ENCODE assay signal across 1 cellular context in the genomic region with DNA sequence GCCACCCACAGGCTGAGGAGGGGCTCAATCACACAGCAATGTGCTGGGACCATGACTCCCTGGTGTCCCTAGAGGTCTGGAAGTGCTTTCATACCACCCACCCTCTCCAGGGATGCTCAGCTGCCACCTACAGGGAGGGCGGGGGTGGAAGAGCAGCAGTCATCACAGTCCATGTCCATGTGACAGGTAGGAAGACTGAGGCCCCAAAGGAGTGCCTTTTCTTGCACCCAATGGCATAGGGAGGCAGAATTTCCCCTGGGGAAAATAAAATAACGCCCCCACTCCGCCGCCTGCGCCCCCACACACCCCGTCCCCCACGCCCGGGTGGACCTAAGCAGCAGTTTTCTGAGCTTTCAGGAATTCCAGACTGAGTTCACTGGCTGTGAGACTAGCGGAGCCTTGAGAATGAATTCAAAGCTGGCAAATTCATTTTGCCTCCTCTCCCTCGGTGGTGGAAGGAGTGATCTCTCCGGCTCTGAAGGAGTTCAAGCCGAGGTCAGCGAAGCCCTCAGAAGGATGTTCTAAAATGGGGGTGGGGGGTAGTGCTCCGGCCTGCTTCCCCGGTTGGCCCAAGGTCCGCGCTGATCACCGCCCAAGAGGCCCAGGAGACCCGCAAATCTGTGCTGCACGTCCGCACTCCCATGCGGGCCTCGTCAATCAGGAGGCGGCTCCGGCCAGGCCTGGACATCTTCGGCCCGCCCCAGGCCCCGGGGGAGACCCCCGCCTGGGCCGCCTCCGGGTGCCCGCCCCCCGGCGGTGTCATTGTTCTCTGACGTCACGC.
TF ChIP-seq lines count a peak whose summit lies in the region.

No MANE protein-coding gene starts in this region.

TF ChIP-seq in HepG2, 621 proteins besides CTCF, POLR2A, EP300 and RAD21 (continues in another document):
- TF ChIP-seq ZBTB7A (CRISPR knock-in tag; IDR thresholded peaks at IDR 0.05) (0 out of 2 replicates have a peak, but pooled peaks have one; percentile 65), SOX6 (IDR thresholded peaks at IDR 0.05) (no peak), SOX6 (CRISPR knock-in tag; IDR thresholded peaks at IDR 0.05) (0 out of 2 replicates have a peak, but pooled peaks have one; percentile 14), MZF1 (CRISPR knock-in tag; IDR thresholded peaks at IDR 0.05; ENCODE audit: borderline replicate concordance) (no peak), HDAC2 (CRISPR knock-in tag; IDR thresholded peaks at IDR 0.05) (peak; percentile 77), KDM1A (CRISPR knock-in tag; IDR thresholded peaks at IDR 0.05) (peak; percentile 98), FOSL2 (CRISPR knock-in tag; IDR thresholded peaks at IDR 0.05) (peak; percentile 50), MXD4 (CRISPR knock-in tag; IDR thresholded peaks at IDR 0.05) (no peak), GZF1 (CRISPR knock-in tag; IDR thresholded peaks at IDR 0.05) (no peak), RAD51 (IDR thresholded peaks at IDR 0.05; ENCODE audit: borderline replicate concordance) (no peak), ZFAT (CRISPR knock-in tag; conservative IDR thresholded peaks at IDR 0.05) (no peak), EZH2 (conservative IDR thresholded peaks at IDR 0.05; ENCODE audit: low read depth, low read length) (no peak), SOX13 (IDR thresholded peaks at IDR 0.05) (no peak), SOX13 (CRISPR knock-in tag; conservative IDR thresholded peaks at IDR 0.05 in 1 of 2, IDR thresholded peaks at IDR 0.05 in 1 of 2) (peak in 1 of 2 experiments; percentile 33; a peak in 2 of 4 replicates), ETV5 (CRISPR knock-in tag; IDR thresholded peaks at IDR 0.05; ENCODE audit: borderline replicate concordance) (peak; percentile 25; the same call in 1 of the 2 replicates), RXRA (CRISPR knock-in tag; IDR thresholded peaks at IDR 0.05) (no peak; the same call in none of the 2 replicates), ZFY (CRISPR knock-in tag; IDR thresholded peaks at IDR 0.05) (peak; percentile 58; the same call in 1 of the 2 replicates)
- TF ChIP-seq, protein P1, sequence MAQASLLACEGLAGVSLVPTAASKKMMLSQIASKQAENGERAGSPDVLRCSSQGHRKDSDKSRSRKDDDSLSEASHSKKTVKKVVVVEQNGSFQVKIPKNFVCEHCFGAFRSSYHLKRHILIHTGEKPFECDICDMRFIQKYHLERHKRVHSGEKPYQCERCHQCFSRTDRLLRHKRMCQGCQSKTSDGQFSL (CRISPR knock-in tag; IDR thresholded peaks at IDR 0.05), result peak; percentile 53; the same call in 1 of the 2 replicates
- TF ChIP-seq, protein P2, sequence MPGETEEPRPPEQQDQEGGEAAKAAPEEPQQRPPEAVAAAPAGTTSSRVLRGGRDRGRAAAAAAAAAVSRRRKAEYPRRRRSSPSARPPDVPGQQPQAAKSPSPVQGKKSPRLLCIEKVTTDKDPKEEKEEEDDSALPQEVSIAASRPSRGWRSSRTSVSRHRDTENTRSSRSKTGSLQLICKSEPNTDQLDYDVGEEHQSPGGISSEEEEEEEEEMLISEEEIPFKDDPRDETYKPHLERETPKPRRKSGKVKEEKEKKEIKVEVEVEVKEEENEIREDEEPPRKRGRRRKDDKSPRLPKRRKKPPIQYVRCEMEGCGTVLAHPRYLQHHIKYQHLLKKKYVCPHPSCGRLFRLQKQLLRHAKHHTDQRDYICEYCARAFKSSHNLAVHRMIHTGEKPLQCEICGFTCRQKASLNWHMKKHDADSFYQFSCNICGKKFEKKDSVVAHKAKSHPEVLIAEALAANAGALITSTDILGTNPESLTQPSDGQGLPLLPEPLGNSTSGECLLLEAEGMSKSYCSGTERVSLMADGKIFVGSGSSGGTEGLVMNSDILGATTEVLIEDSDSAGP (CRISPR knock-in tag; IDR thresholded peaks at IDR 0.05; ENCODE audit: borderline replicate concordance), result 0 out of 2 replicates have a peak, but pooled peaks have one; percentile 34
- TF ChIP-seq, protein P3, sequence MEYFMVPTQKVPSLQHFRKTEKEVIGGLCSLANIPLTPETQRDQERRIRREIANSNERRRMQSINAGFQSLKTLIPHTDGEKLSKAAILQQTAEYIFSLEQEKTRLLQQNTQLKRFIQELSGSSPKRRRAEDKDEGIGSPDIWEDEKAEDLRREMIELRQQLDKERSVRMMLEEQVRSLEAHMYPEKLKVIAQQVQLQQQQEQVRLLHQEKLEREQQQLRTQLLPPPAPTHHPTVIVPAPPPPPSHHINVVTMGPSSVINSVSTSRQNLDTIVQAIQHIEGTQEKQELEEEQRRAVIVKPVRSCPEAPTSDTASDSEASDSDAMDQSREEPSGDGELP (IDR thresholded peaks at IDR 0.05; ENCODE audit: borderline replicate concordance, low read depth), result peak; percentile 80; the same call in 1 of the 2 replicates
- TF ChIP-seq, protein P4, sequence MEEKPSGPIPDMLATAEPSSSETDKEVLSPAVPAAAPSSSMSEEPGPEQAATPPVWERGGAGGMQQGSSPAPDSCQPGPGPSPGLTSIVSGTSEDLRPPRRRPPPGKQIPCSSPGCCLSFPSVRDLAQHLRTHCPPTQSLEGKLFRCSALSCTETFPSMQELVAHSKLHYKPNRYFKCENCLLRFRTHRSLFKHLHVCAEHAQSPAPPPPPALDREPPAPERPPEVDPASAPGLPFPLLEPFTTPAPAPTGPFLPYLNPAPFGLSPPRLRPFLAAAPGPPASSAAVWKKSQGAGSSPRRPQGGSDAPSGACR (CRISPR knock-in tag; IDR thresholded peaks at IDR 0.05), result peak; percentile 43; the same call in 1 of the 2 replicates
- TF ChIP-seq, protein P5, sequence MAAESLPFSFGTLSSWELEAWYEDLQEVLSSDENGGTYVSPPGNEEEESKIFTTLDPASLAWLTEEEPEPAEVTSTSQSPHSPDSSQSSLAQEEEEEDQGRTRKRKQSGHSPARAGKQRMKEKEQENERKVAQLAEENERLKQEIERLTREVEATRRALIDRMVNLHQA (CRISPR knock-in tag; IDR thresholded peaks at IDR 0.05), result no peak
- TF ChIP-seq, protein P6, sequence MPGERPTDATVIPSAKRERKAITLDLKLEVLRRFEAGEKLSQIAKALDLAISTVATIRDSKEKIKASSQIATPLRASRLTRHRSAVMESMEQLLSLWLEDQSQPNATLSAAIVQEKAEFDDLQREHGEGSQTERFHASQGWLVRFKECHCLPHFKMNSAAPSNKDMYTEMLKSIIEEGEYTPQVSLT (CRISPR knock-in tag; IDR thresholded peaks at IDR 0.05; ENCODE audit: borderline replicate concordance, low read depth), result no peak
- TF ChIP-seq, protein P7, sequence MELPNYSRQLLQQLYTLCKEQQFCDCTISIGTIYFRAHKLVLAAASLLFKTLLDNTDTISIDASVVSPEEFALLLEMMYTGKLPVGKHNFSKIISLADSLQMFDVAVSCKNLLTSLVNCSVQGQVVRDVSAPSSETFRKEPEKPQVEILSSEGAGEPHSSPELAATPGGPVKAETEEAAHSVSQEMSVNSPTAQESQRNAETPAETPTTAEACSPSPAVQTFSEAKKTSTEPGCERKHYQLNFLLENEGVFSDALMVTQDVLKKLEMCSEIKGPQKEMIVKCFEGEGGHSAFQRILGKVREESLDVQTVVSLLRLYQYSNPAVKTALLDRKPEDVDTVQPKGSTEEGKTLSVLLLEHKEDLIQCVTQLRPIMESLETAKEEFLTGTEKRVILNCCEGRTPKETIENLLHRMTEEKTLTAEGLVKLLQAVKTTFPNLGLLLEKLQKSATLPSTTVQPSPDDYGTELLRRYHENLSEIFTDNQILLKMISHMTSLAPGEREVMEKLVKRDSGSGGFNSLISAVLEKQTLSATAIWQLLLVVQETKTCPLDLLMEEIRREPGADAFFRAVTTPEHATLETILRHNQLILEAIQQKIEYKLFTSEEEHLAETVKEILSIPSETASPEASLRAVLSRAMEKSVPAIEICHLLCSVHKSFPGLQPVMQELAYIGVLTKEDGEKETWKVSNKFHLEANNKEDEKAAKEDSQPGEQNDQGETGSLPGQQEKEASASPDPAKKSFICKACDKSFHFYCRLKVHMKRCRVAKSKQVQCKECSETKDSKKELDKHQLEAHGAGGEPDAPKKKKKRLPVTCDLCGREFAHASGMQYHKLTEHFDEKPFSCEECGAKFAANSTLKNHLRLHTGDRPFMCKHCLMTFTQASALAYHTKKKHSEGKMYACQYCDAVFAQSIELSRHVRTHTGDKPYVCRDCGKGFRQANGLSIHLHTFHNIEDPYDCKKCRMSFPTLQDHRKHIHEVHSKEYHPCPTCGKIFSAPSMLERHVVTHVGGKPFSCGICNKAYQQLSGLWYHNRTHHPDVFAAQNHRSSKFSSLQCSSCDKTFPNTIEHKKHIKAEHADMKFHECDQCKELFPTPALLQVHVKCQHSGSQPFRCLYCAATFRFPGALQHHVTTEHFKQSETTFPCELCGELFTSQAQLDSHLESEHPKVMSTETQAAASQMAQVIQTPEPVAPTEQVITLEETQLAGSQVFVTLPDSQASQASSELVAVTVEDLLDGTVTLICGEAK (IDR thresholded peaks at IDR 0.05), result no peak
- TF ChIP-seq, protein P7 (CRISPR knock-in tag; IDR thresholded peaks at IDR 0.05), result no peak
- TF ChIP-seq, protein P8, sequence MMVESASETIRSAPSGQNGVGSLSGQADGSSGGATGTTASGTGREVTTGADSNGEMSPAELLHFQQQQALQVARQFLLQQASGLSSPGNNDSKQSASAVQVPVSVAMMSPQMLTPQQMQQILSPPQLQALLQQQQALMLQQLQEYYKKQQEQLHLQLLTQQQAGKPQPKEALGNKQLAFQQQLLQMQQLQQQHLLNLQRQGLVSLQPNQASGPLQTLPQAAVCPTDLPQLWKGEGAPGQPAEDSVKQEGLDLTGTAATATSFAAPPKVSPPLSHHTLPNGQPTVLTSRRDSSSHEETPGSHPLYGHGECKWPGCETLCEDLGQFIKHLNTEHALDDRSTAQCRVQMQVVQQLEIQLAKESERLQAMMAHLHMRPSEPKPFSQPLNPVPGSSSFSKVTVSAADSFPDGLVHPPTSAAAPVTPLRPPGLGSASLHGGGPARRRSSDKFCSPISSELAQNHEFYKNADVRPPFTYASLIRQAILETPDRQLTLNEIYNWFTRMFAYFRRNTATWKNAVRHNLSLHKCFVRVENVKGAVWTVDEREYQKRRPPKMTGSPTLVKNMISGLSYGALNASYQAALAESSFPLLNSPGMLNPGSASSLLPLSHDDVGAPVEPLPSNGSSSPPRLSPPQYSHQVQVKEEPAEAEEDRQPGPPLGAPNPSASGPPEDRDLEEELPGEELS (CRISPR knock-in tag; IDR thresholded peaks at IDR 0.05), result no peak
- TF ChIP-seq, protein P9, sequence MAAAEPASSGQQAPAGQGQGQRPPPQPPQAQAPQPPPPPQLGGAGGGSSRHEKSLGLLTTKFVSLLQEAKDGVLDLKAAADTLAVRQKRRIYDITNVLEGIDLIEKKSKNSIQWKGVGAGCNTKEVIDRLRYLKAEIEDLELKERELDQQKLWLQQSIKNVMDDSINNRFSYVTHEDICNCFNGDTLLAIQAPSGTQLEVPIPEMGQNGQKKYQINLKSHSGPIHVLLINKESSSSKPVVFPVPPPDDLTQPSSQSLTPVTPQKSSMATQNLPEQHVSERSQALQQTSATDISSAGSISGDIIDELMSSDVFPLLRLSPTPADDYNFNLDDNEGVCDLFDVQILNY (CRISPR knock-in tag; conservative IDR thresholded peaks at IDR 0.05), result no peak
- TF ChIP-seq, protein P10, sequence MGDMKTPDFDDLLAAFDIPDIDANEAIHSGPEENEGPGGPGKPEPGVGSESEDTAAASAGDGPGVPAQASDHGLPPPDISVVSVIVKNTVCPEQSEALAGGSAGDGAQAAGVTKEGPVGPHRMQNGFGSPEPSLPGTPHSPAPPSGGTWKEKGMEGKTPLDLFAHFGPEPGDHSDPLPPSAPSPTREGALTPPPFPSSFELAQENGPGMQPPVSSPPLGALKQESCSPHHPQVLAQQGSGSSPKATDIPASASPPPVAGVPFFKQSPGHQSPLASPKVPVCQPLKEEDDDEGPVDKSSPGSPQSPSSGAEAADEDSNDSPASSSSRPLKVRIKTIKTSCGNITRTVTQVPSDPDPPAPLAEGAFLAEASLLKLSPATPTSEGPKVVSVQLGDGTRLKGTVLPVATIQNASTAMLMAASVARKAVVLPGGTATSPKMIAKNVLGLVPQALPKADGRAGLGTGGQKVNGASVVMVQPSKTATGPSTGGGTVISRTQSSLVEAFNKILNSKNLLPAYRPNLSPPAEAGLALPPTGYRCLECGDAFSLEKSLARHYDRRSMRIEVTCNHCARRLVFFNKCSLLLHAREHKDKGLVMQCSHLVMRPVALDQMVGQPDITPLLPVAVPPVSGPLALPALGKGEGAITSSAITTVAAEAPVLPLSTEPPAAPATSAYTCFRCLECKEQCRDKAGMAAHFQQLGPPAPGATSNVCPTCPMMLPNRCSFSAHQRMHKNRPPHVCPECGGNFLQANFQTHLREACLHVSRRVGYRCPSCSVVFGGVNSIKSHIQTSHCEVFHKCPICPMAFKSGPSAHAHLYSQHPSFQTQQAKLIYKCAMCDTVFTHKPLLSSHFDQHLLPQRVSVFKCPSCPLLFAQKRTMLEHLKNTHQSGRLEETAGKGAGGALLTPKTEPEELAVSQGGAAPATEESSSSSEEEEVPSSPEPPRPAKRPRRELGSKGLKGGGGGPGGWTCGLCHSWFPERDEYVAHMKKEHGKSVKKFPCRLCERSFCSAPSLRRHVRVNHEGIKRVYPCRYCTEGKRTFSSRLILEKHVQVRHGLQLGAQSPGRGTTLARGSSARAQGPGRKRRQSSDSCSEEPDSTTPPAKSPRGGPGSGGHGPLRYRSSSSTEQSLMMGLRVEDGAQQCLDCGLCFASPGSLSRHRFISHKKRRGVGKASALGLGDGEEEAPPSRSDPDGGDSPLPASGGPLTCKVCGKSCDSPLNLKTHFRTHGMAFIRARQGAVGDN (CRISPR knock-in tag; IDR thresholded peaks at IDR 0.05), result peak; percentile 74
